Comparison of ENCODE assay signal across 9 cellular contexts in the genomic region with DNA sequence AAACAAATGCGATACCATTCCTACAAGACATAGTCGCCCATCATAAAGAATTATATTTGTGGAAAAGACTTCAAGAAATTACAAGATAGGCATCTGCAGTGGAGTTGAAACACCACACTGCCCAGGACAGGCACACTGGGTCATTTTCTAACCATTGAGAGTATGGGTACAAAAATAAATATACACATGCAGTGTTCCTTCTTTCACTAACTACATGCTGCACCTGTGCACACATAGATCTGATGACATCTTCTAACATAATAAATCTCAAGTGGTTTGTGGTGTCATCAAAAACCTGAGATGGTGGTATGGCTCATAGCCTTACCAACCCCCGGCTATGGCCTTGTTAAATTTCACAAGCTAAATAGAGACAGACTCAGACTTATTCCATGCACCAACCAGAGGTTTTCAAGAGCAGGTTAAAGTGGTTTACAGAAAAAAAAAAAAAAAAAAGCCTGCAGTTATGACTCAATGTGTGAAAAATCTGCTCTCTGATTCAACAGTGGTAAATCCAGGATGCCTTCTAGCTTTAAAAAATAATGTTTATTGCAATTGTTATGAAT. TPM values are rescaled to one million over a fixed set of nuclear protein-coding genes. Genes with fewer than 3 reads are reported as not detected.
A peak's percentile ranks its signal among the peaks of the same experiment; 100 is the strongest.
DNase-seq lines count a peak whose midpoint lies in the region; ATAC-seq and TF ChIP-seq lines count a peak whose summit lies in the region.
"Had no signal": no experiment of that assay in that cellular context is flagged by ENCODE, and none has a peak within 500 bp of the region (broad histone marks: within the 10 kb centered on the region; RNA-seq: fewer than 3 reads in every experiment).

No MANE protein-coding gene starts in this region.

- no peaks in the 10 kb centered on the region for H3F3A ChIP-seq in PC-3 (ENCODE audit: low read length, unreplicated experiment)

- H2AFZ ChIP-seq in PC-3 (ENCODE audit: low read length) (no peak overlapping the region), hepatocyte (no peak overlapping the region)

- TF ChIP-seq CTCF in PC-3 (conservative IDR thresholded peaks at IDR 0.05; ENCODE audit: low read depth, low read length) (no peak), mucosa of descending colon (IDR thresholded peaks at IDR 0.05) (no peak), hepatocyte (IDR thresholded peaks at IDR 0.05; ENCODE audit: poor library complexity) (no peak)

- no peak for TF ChIP-seq RAD21 in Ishikawa (IDR thresholded peaks at IDR 0.05; ENCODE audit: low read depth)

- H3K27me3 ChIP-seq in PC-3 (ENCODE audit: low read length) (no peaks in the 10 kb centered on the region), hepatocyte (no peaks in the 10 kb centered on the region)

- no peaks in the 10 kb centered on the region for H4K20me1 ChIP-seq in PC-3 (ENCODE audit: low read length)
- no peaks in the 10 kb centered on the region for H4K20me1 ChIP-seq in hepatocyte (ENCODE audit: insufficient read depth, poor library complexity, severe bottlenecking)

- H3K79me2 ChIP-seq in PC-3 (ENCODE audit: low read length) (peaks cover 6% of the 10 kb centered on the region), hepatocyte (peaks cover 3% of the 10 kb centered on the region)

- peak overlapping the region; percentile 52 for H3K27ac ChIP-seq in PC-3 (ENCODE audit: low read length)
- no peak overlapping the region for H3K27ac ChIP-seq in hepatocyte

- H3K36me3 ChIP-seq in PC-3 (ENCODE audit: low read depth, low read length) (no peaks in the 10 kb centered on the region), mucosa of descending colon (ENCODE audit: low read depth) (no peaks in the 10 kb centered on the region), hepatocyte (replicated peaks; ENCODE audit: insufficient read depth, low read depth) (no peaks in the 10 kb centered on the region)

- intact Hi-C loops in PC-3 (cut with micrococcal nuclease) (loop anchor here (2.0 to 10.0 kb wide), 2 partner anchors 74 to 972 kb away; no protein-coding TSS in a partner anchor), mucosa of descending colon (cut with DNase I, micrococcal nuclease) (no loop called here)

- H3K4me1 ChIP-seq in PC-3 (ENCODE audit: insufficient read depth, low read length) (peaks cover 30% of the 10 kb centered on the region), mucosa of descending colon (ENCODE audit: low read depth) (peaks cover 14% of the 10 kb centered on the region), hepatocyte (ENCODE audit: insufficient read depth) (no peaks in the 10 kb centered on the region)

- BruUV-seq in PC-3 (replicated peaks; lab: Mats Ljungman, UMichigan), result no TSS peak

- peak; percentile 23 for ATAC-seq in GM18511 (IDR thresholded peaks at IDR 0.05; ENCODE audit: unreplicated experiment)
- ATAC-seq in PC-3, result peak; percentile 67
- no peak for ATAC-seq in mucosa of descending colon

- CTCF ChIA-PET in PC-3 (lab: Charles Lee), result interaction anchor here (0.6 to 0.8 kb wide), 3 partner anchors 28 to 974 kb away, joined by 5 to 6 read pairs (median 6); no protein-coding TSS in a partner anchor

- TF ChIP-seq EP300 in Ishikawa (IDR thresholded peaks at IDR 0.05; ENCODE audit: borderline replicate concordance), result no peak

- H3K4me3 ChIP-seq in PC-3 (ENCODE audit: low read length) (peak overlapping the region; percentile 31; the same call in 1 of the 2 replicates), mucosa of descending colon (no peak overlapping the region), hepatocyte (no peak overlapping the region)

- WGBS in hepatocyte (ENCODE audit: low lambda C conversion rate, missing lambda C conversion rate), result 81% methylated on average over 3 of the region's 3 CpGs

- POLR2A ChIA-PET in PC-3 (lab: Charles Lee; ENCODE audit: unreplicated experiment), result interaction anchor here (0.6 to 0.7 kb wide), 2 partner anchors 81 to 638 kb away, joined by 8 to 33 read pairs; no protein-coding TSS in a partner anchor

- no peaks in the 10 kb centered on the region for H3K9me3 ChIP-seq in PC-3 (ENCODE audit: low read length)
- no peaks in the 10 kb centered on the region for H3K9me3 ChIP-seq in mucosa of descending colon
- H3K9me3 ChIP-seq in hepatocyte (ENCODE audit: low read depth), result no peaks in the 10 kb centered on the region

- DNase-seq in PC-3 (peak; percentile 92), kidney tubule cell (ENCODE audit: low spot score) (peak; percentile 90), SKM-1 treated with dmso at 0.1 percent for 144 hours (lab: John Stamatoyannopoulos, UW; ENCODE audit: unreplicated experiment) (no peak), mucosa of descending colon (no peak), LoVo (ENCODE audit: low spot score) (no peak), hepatocyte (ENCODE audit: low spot score) (no peak)

- H3K9me2 ChIP-seq in PC-3 (replicated peaks; ENCODE audit: low read length) (no peaks in the 10 kb centered on the region), hepatocyte (replicated peaks; ENCODE audit: insufficient read depth) (no peaks in the 10 kb centered on the region)

- no peak overlapping the region for H3K9ac ChIP-seq in PC-3 (ENCODE audit: low read length)

- H3K4me2 ChIP-seq in PC-3 (ENCODE audit: low read length), result peak overlapping the region; percentile 56
- H3K4me2 ChIP-seq in hepatocyte, result no peak overlapping the region

TF ChIP-seq in Ishikawa, 13 proteins besides CTCF, POLR2A, EP300 and RAD21:
- TF ChIP-seq EGR1 (IDR thresholded peaks at IDR 0.05) (no peak), FOXM1 (IDR thresholded peaks at IDR 0.05; ENCODE audit: borderline replicate concordance, low read depth) (no peak), TCF12 (IDR thresholded peaks at IDR 0.05; ENCODE audit: low read depth) (0 out of 2 replicates have a peak, but pooled peaks have one; percentile 15), ZBTB7A (IDR thresholded peaks at IDR 0.05; ENCODE audit: low read depth) (no peak), TAF1 (IDR thresholded peaks at IDR 0.05; ENCODE audit: low read depth) (no peak), TEAD4 (IDR thresholded peaks at IDR 0.05) (no peak)
- TF ChIP-seq, protein P1, sequence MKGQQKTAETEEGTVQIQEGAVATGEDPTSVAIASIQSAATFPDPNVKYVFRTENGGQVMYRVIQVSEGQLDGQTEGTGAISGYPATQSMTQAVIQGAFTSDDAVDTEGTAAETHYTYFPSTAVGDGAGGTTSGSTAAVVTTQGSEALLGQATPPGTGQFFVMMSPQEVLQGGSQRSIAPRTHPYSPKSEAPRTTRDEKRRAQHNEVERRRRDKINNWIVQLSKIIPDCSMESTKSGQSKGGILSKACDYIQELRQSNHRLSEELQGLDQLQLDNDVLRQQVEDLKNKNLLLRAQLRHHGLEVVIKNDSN (IDR thresholded peaks at IDR 0.05), result no peak

RNA-seq across cellular contexts. Expression of a gene that starts 12.4 kb away (rescaled TPM):
- total RNA-seq in PC-3 (2014; rRNA removed), result 18.6 and 25.3 TPM in 2 replicates
- total RNA-seq in mucosa of descending colon, result 10 to 100 TPM; 59.7 to 85.5 (median 62.6) TPM
- 22.8 and 27.3 TPM in 2 replicates for total RNA-seq in hepatocyte
- 13.4 and 15.2 TPM in 2 replicates for polyA plus RNA-seq in hepatocyte
- total RNA-seq: T-helper 2 cell treated with Interferon-gamma antibody and Interleukin-4, amounts not matched to agents 100 ng/mL and 5 ng/mL, for 36 hours had no signal

Comparison
In these comparisons a context has a peak if more than half of its experiments do, and no peak if none do; other contexts are left out.
1. DNase-seq: peak in PC-3 (single experiment) and kidney tubule cell (single experiment); none in SKM-1 treated with dmso at 0.1 percent for 144 hours (single experiment), mucosa of descending colon (0 of 3), LoVo (single experiment) and hepatocyte (single experiment).